ENCODE assay signal across 7 cellular contexts in the genomic region with DNA sequence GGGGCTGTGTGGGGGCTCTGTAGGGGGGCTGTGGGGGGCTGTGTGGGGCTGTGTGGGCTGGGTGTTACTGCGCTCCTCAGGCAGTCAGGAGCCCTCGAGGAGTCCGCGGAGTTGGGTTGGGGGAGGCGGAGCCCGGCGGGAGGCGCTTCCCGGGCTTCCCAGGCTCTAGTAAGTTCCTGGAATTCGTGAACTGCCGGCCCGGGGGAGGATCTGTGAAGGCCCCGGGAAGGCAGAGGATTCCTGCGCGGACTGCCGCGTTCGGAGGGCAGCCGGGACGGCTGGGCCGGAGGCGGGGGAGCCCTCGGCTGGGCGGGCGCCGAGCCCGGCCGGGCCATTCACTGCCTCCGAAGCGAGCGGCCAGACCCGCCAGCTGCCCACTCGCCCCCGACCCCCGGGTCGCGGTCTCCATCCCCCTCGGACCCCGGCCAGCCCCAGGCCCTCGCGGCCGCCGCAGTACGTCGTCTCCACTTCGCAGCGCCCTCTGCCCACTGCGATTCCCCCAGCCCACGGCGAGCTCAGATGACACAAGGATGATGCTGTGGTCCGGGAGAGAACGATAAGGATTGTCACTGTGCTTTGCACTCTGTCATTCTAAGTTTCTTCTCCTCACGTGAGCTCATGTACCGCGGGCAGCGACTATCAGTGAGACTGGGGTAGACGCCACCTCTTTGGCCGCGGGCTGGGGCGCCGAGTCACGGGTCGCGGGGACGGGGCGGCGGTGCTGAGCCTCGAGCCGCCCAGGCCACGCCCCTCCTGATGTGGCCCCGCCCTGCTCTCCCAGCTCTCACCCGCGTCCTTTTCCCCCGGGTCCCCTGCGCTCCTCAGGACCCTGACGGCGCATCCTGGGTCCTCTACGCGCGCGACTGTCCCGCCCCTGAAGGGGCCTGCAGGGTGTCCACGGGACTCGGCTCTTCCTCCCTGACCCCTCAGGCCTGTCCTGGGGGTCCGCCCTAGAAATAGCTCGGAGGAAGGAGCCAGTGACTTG.
DNase-seq lines count a peak whose midpoint lies in the region; ATAC-seq and TF ChIP-seq lines count a peak whose summit lies in the region.

No MANE protein-coding gene starts in this region.

- 1% methylated on average over 36 to 50 of the region's 86 CpGs for WGBS in lower leg skin, 2 donors

- H3K27ac Mint-ChIP-seq in HFFc6: peak overlapping the region; percentile 86
- H3K27ac Mint-ChIP-seq in dendritic cell treated with granulocyte-macrophage colony-stimulating factor and Interleukin-4, amounts not matched to agents 40 ng/mL and 50 ng/mL, for 4 days: peak overlapping the region; percentile 73

- H3K36me3 Mint-ChIP-seq in HFFc6 (ENCODE audit: low read depth): peaks cover 8% of the 10 kb centered on the region
- H3K36me3 Mint-ChIP-seq in dendritic cell treated with granulocyte-macrophage colony-stimulating factor and Interleukin-4, amounts not matched to agents 40 ng/mL and 50 ng/mL, for 4 days (ENCODE audit: low read depth): peaks cover 6% of the 10 kb centered on the region

- peak; percentile 32 for DNase-seq in HFFc6
- DNase-seq in NAMALWA (ENCODE audit: low spot score): peak; percentile 76
- DNase-seq in activated CD4-positive, alpha-beta T cell treated with anti-CD3 and anti-CD28 coated beads, Interleukin-2, amount 50 U/mL, for 1 hour: peak; percentile 78
- DNase-seq in lower leg skin (ENCODE audit: low spot score in 2 of 2): peak; percentile 89 to 99
- peak; percentile 78 to 79 for DNase-seq in stimulated activated CD4-positive, alpha-beta T cell treated with anti-CD3 and anti-CD28 coated beads, Interleukin-4, amount 100 ng/mL, for 48 hours (ENCODE audit: low read depth in 2 of 2)

- peak overlapping the region; percentile 50 for H3K4me3 ChIP-seq in lower leg skin (ENCODE audit: low read depth, poor library complexity, severe bottlenecking)

- intact Hi-C loops in dendritic cell treated with granulocyte-macrophage colony-stimulating factor and Interleukin-4, amounts not matched to agents 40 ng/mL and 50 ng/mL, for 4 days (cut with micrococcal nuclease): no loop called here
- intact Hi-C loops in lower leg skin (cut with DNase I; ENCODE audit: low total_unique reads): no loop called here

- peak; percentile 91 for ATAC-seq in GM18498 (IDR thresholded peaks at IDR 0.05; ENCODE audit: unreplicated experiment)

- peaks cover 23% of the 10 kb centered on the region for H3K4me1 Mint-ChIP-seq in HFFc6 (ENCODE audit: low read depth)
- peaks cover 27% of the 10 kb centered on the region for H3K4me1 Mint-ChIP-seq in dendritic cell treated with granulocyte-macrophage colony-stimulating factor and Interleukin-4, amounts not matched to agents 40 ng/mL and 50 ng/mL, for 4 days (ENCODE audit: low read depth)

- H3K4me3 Mint-ChIP-seq in HFFc6: peak overlapping the region; percentile 90
- H3K4me3 Mint-ChIP-seq in dendritic cell treated with granulocyte-macrophage colony-stimulating factor and Interleukin-4, amounts not matched to agents 40 ng/mL and 50 ng/mL, for 4 days: peak overlapping the region; percentile 84

- peak in 1 of 2 donors; percentile 56 for TF ChIP-seq POLR2A in lower leg skin (IDR thresholded peaks at IDR 0.05)

- H3K9me3 Mint-ChIP-seq in HFFc6: peaks cover 9% of the 10 kb centered on the region
- H3K9me3 Mint-ChIP-seq in dendritic cell treated with granulocyte-macrophage colony-stimulating factor and Interleukin-4, amounts not matched to agents 40 ng/mL and 50 ng/mL, for 4 days: no peaks in the 10 kb centered on the region

- H3K27me3 Mint-ChIP-seq in HFFc6 (ENCODE audit: insufficient read depth): no peaks in the 10 kb centered on the region; the same call in 1 of the 2 replicates
- H3K27me3 Mint-ChIP-seq in dendritic cell treated with granulocyte-macrophage colony-stimulating factor and Interleukin-4, amounts not matched to agents 40 ng/mL and 50 ng/mL, for 4 days: peaks cover 29% of the 10 kb centered on the region

- TF ChIP-seq CTCF in HFFc6 (IDR thresholded peaks at IDR 0.05) (peak; percentile 42; the same call in 1 of the 2 replicates), lower leg skin (IDR thresholded peaks at IDR 0.05) (no peak)

Comparison
In these comparisons a context has a peak if more than half of its experiments do, and no peak if none do; other contexts are left out.
1. Peak in every context shown above with its lines: DNase-seq, ATAC-seq and H3K4me3 ChIP-seq.
2. DNase-seq: peak in every context shown above with its lines; median percentile 94 in lower leg skin; 78 in stimulated activated CD4-positive, alpha-beta T cell treated with anti-CD3 and anti-CD28 coated beads, Interleukin-4, amount 100 ng/mL, for 48 hours; 78 in activated CD4-positive, alpha-beta T cell treated with anti-CD3 and anti-CD28 coated beads, Interleukin-2, amount 50 U/mL, for 1 hour; 76 in NAMALWA; 32 in HFFc6.